ENCODE assay signal across 33 cellular contexts in genomic region chr5:2306711-2307110, GRCh38.
"Had no signal": no experiment of that assay in that cellular context is flagged by ENCODE, and none has a peak within 500 bp of the region (broad histone marks: within the 10 kb centered on the region; RNA-seq: fewer than 3 reads in every experiment).

No MANE protein-coding gene starts in this region.

- H3K9me3 Mint-ChIP-seq: activated CD4-positive, alpha-beta memory T cell treated with anti-CD3 and anti-CD28 coated beads, Interleukin-2, amount 10 ng/mL, durations not matched to agents 7 days and 5 days; activated CD4-positive, alpha-beta T cell treated with anti-CD3 and anti-CD28 coated beads, Interleukin-2, amount 10 ng/mL, durations not matched to agents 7 days and 5 days; activated naive CD4-positive, alpha-beta T cell treated with anti-CD3 and anti-CD28 coated beads for 36 hours; activated naive CD4-positive, alpha-beta T cell treated with anti-CD3 and anti-CD28 coated beads, Interleukin-2, amount 50 U/mL, for 24 hours; activated naive CD8-positive, alpha-beta T cell treated with anti-CD3 and anti-CD28 coated beads, Interleukin-2, amount 10 ng/mL, durations not matched to agents 7 days and 5 days; activated T-helper 1 cell treated with anti-CD3 and anti-CD28 coated beads, Interleukin-12 subunit alpha, Interleukin-12 subunit beta, Interleukin-2, Interleukin-4 antibody, amounts not matched to agents 30 ng/mL and 10 ng/mL and 1 ng/mL, durations not matched to agents 14 hours and 24 hours and 36 hours; activated T-helper 2 cell treated with anti-CD3 and anti-CD28 coated beads, Interferon-gamma antibody, Interleukin-2, Interleukin-4, amounts not matched to agents 10 μg/mL and 5 μg/mL and 100 μg/mL, durations not matched to agents 14 hours and 24 hours and 36 hours; dendritic cell treated with granulocyte-macrophage colony-stimulating factor and Interleukin-4, amounts not matched to agents 40 ng/mL and 50 ng/mL, for 4 days; endodermal cell; T-cell; WTC11 had no signal

- H3K9me3 ChIP-seq: ascending aorta, breast epithelium, gastrocnemius medialis, heart left ventricle had no signal

- H3K4me3 Mint-ChIP-seq: activated CD4-positive, alpha-beta memory T cell treated with anti-CD3 and anti-CD28 coated beads, Interleukin-2, amount 10 ng/mL, durations not matched to agents 7 days and 5 days; activated CD4-positive, alpha-beta T cell treated with anti-CD3 and anti-CD28 coated beads, Interleukin-2, amount 10 ng/mL, durations not matched to agents 7 days and 5 days; activated naive CD4-positive, alpha-beta T cell treated with anti-CD3 and anti-CD28 coated beads for 36 hours; activated naive CD4-positive, alpha-beta T cell treated with anti-CD3 and anti-CD28 coated beads, Interleukin-2, amount 50 U/mL, for 24 hours; activated naive CD8-positive, alpha-beta T cell treated with anti-CD3 and anti-CD28 coated beads, Interleukin-2, amount 10 ng/mL, durations not matched to agents 7 days and 5 days; activated T-helper 1 cell treated with anti-CD3 and anti-CD28 coated beads, Interleukin-12 subunit alpha, Interleukin-12 subunit beta, Interleukin-2, Interleukin-4 antibody, amounts not matched to agents 30 ng/mL and 10 ng/mL and 1 ng/mL, durations not matched to agents 14 hours and 24 hours and 36 hours; brain; dendritic cell treated with granulocyte-macrophage colony-stimulating factor and Interleukin-4, amounts not matched to agents 40 ng/mL and 50 ng/mL, for 4 days; endodermal cell; T-cell; WTC11 had no signal

- H3K27me3 ChIP-seq: ascending aorta, breast epithelium, cardiac muscle cell, foreskin keratinocyte had no signal

- H3K4me3 ChIP-seq: ascending aorta, breast epithelium, cardiac muscle cell, coronary artery, dorsolateral prefrontal cortex, esophagus muscularis mucosa, gastrocnemius medialis, heart left ventricle had no signal

- DNase-seq: activated CD4-positive, alpha-beta memory T cell treated with anti-CD3 and anti-CD28 coated beads, Interleukin-2, amount 10 ng/mL, durations not matched to agents 7 days and 5 days; activated CD4-positive, alpha-beta T cell treated with anti-CD3 and anti-CD28 coated beads for 1 hour; activated CD4-positive, alpha-beta T cell treated with anti-CD3 and anti-CD28 coated beads for 4 hours; activated CD4-positive, alpha-beta T cell treated with anti-CD3 and anti-CD28 coated beads, Interleukin-2, amount 10 ng/mL, durations not matched to agents 7 days and 5 days; activated CD4-positive, alpha-beta T cell treated with anti-CD3 and anti-CD28 coated beads, Interleukin-2, amount 50 U/mL, for 4 hours; activated CD8-positive, alpha-beta memory T cell treated with anti-CD3 and anti-CD28 coated beads for 24 hours; activated effector memory CD4-positive, alpha-beta T cell treated with anti-CD3 and anti-CD28 coated beads, Interleukin-2, amount 50 U/mL, for 16 hours; activated naive CD4-positive, alpha-beta T cell treated with anti-CD3 and anti-CD28 coated beads for 36 hours; activated naive CD8-positive, alpha-beta T cell treated with anti-CD3 and anti-CD28 coated beads, Interleukin-2, amount 10 ng/mL, durations not matched to agents 7 days and 5 days; activated T-cell treated with anti-CD3 and anti-CD28 coated beads, Interleukin-2, amount 50 U/mL, for 1 hour; activated T-cell treated with anti-CD3 and anti-CD28 coated beads, Interleukin-2, amount 50 U/mL, for 48 hours; central memory CD4-positive, alpha-beta T cell; dorsolateral prefrontal cortex; effector memory CD4-positive, alpha-beta T cell; endodermal cell; foreskin keratinocyte; gastrocnemius medialis; glutamatergic neuron; heart left ventricle; SW 1271; T-cell; T-helper 2 cell had no signal

- H3K36me3 Mint-ChIP-seq: activated naive CD4-positive, alpha-beta T cell treated with anti-CD3 and anti-CD28 coated beads, Interleukin-2, amount 50 U/mL, for 24 hours; activated naive CD8-positive, alpha-beta T cell treated with anti-CD3 and anti-CD28 coated beads, Interleukin-2, amount 10 ng/mL, durations not matched to agents 7 days and 5 days; brain; T-cell; WTC11 had no signal

- H3K4me1 Mint-ChIP-seq: activated CD4-positive, alpha-beta memory T cell treated with anti-CD3 and anti-CD28 coated beads, Interleukin-2, amount 10 ng/mL, durations not matched to agents 7 days and 5 days; activated CD4-positive, alpha-beta T cell treated with anti-CD3 and anti-CD28 coated beads, Interleukin-2, amount 10 ng/mL, durations not matched to agents 7 days and 5 days; activated naive CD4-positive, alpha-beta T cell treated with anti-CD3 and anti-CD28 coated beads, Interleukin-2, amount 50 U/mL, for 24 hours; activated naive CD8-positive, alpha-beta T cell treated with anti-CD3 and anti-CD28 coated beads, Interleukin-2, amount 10 ng/mL, durations not matched to agents 7 days and 5 days; T-cell had no signal

- H3K27me3 Mint-ChIP-seq: activated CD4-positive, alpha-beta memory T cell treated with anti-CD3 and anti-CD28 coated beads, Interleukin-2, amount 10 ng/mL, durations not matched to agents 7 days and 5 days; activated CD4-positive, alpha-beta T cell treated with anti-CD3 and anti-CD28 coated beads, Interleukin-2, amount 10 ng/mL, durations not matched to agents 7 days and 5 days; activated naive CD8-positive, alpha-beta T cell treated with anti-CD3 and anti-CD28 coated beads, Interleukin-2, amount 10 ng/mL, durations not matched to agents 7 days and 5 days; dendritic cell treated with granulocyte-macrophage colony-stimulating factor and Interleukin-4, amounts not matched to agents 40 ng/mL and 50 ng/mL, for 4 days had no signal

- H3K4me1 ChIP-seq: ascending aorta, breast epithelium, esophagus muscularis mucosa, foreskin keratinocyte, gastrocnemius medialis had no signal

- ATAC-seq: foreskin keratinocyte, gastrocnemius medialis, heart left ventricle, T-cell, WTC11 had no signal

- H3K36me3 ChIP-seq: ascending aorta, breast epithelium, cardiac muscle cell, esophagus muscularis mucosa, gastrocnemius medialis, heart left ventricle had no signal

- H3K27ac ChIP-seq: ascending aorta, breast epithelium, cardiac muscle cell, coronary artery, dorsolateral prefrontal cortex, esophagus muscularis mucosa, foreskin keratinocyte, gastrocnemius medialis, heart left ventricle had no signal

- H3K27ac Mint-ChIP-seq: activated CD4-positive, alpha-beta memory T cell treated with anti-CD3 and anti-CD28 coated beads, Interleukin-2, amount 10 ng/mL, durations not matched to agents 7 days and 5 days; activated CD4-positive, alpha-beta T cell treated with anti-CD3 and anti-CD28 coated beads, Interleukin-2, amount 10 ng/mL, durations not matched to agents 7 days and 5 days; activated naive CD4-positive, alpha-beta T cell treated with anti-CD3 and anti-CD28 coated beads for 36 hours; activated naive CD4-positive, alpha-beta T cell treated with anti-CD3 and anti-CD28 coated beads, Interleukin-2, amount 50 U/mL, for 24 hours; activated naive CD8-positive, alpha-beta T cell treated with anti-CD3 and anti-CD28 coated beads, Interleukin-2, amount 10 ng/mL, durations not matched to agents 7 days and 5 days; activated T-helper 1 cell treated with anti-CD3 and anti-CD28 coated beads, Interleukin-12 subunit alpha, Interleukin-12 subunit beta, Interleukin-2, Interleukin-4 antibody, amounts not matched to agents 30 ng/mL and 10 ng/mL and 1 ng/mL, durations not matched to agents 14 hours and 24 hours and 36 hours; activated T-helper 2 cell treated with anti-CD3 and anti-CD28 coated beads, Interferon-gamma antibody, Interleukin-2, Interleukin-4, amounts not matched to agents 10 μg/mL and 5 μg/mL and 100 μg/mL, durations not matched to agents 14 hours and 24 hours and 36 hours; dendritic cell treated with granulocyte-macrophage colony-stimulating factor and Interleukin-4, amounts not matched to agents 40 ng/mL and 50 ng/mL, for 4 days; endodermal cell; T-cell; WTC11 had no signal
